26 cellular contexts compared by ENCODE assay signal in genomic region chr1:207279683-207280082, GRCh38.
"Had no signal": no experiment of that assay in that cellular context is flagged by ENCODE, and none has a peak within 500 bp of the region (broad histone marks: within the 10 kb centered on the region; RNA-seq: fewer than 3 reads in every experiment).

No MANE protein-coding gene starts in this region.

- H3K4me3 ChIP-seq: colonic mucosa, esophagus squamous epithelium, gastrocnemius medialis, heart right ventricle, left lung, lower lobe of right lung had no signal

- H3K27me3 Mint-ChIP-seq: dendritic cell treated with granulocyte-macrophage colony-stimulating factor and Interleukin-4, amounts not matched to agents 40 ng/mL and 50 ng/mL, for 4 days had no signal

- H3K4me3 Mint-ChIP-seq: dendritic cell treated with granulocyte-macrophage colony-stimulating factor and Interleukin-4, amounts not matched to agents 40 ng/mL and 50 ng/mL, for 4 days; effector memory CD8-positive, alpha-beta T cell; endodermal cell; mesothelial cell of epicardium had no signal

- H3K9me3 Mint-ChIP-seq: dendritic cell treated with granulocyte-macrophage colony-stimulating factor and Interleukin-4, amounts not matched to agents 40 ng/mL and 50 ng/mL, for 4 days; effector memory CD8-positive, alpha-beta T cell had no signal

- H3K36me3 ChIP-seq: colonic mucosa, esophagus squamous epithelium, gastrocnemius medialis, heart right ventricle, left lung, lower lobe of right lung had no signal

- DNase-seq: colonic mucosa; cortex of kidney; effector CD8-positive, alpha-beta T cell; effector memory CD8-positive, alpha-beta T cell; endodermal cell; erythroblast; esophagus squamous epithelium; foreskin fibroblast; foreskin melanocyte; gastrocnemius medialis; glutamatergic neuron; head of caudate nucleus; heart right ventricle; hippocampal formation; left cardiac atrium; left lung; left ventricle myocardium superior; lower lobe of right lung; mesenchymal stem cell had no signal

- ATAC-seq: effector memory CD8-positive, alpha-beta T cell; esophagus mucosa; gastrocnemius medialis; left cardiac atrium; left lung; left ventricle myocardium superior; lower lobe of right lung had no signal

- FAIRE-seq: endometrium, islet of Langerhans, keratinocyte had no signal

- H3K4me1 ChIP-seq: left lung, lower lobe of right lung had no signal

- H3K9me3 ChIP-seq: colonic mucosa, esophagus squamous epithelium, gastrocnemius medialis, left lung, lower lobe of right lung had no signal

- H3K27ac ChIP-seq: epithelial cell of prostate, esophagus squamous epithelium, gastrocnemius medialis, heart right ventricle, left lung, lower lobe of right lung had no signal

- H3K27me3 ChIP-seq: colonic mucosa, esophagus squamous epithelium, gastrocnemius medialis, heart right ventricle, left lung had no signal

- H3K27ac Mint-ChIP-seq: dendritic cell treated with granulocyte-macrophage colony-stimulating factor and Interleukin-4, amounts not matched to agents 40 ng/mL and 50 ng/mL, for 4 days; effector memory CD8-positive, alpha-beta T cell; endodermal cell; mesothelial cell of epicardium had no signal
